Comparison of ENCODE assay signal across 8 cellular contexts in genomic region chr17:4980644-4981216, GRCh38. TPM values are rescaled to one million over a fixed set of nuclear protein-coding genes. Genes with fewer than 3 reads are reported as not detected.
DNase-seq lines count a peak whose midpoint lies in the region; ATAC-seq and TF ChIP-seq lines count a peak whose summit lies in the region.

No MANE protein-coding gene starts in this region.

- H3K27me3 Mint-ChIP-seq in activated B cell treated with CpG ODN at 0.5 μM for 24 hours, result no peaks in the 10 kb centered on the region

- H3K36me3 Mint-ChIP-seq in activated B cell treated with CpG ODN at 0.5 μM for 24 hours (ENCODE audit: low read depth), result peaks cover 61% of the 10 kb centered on the region

- no peaks in the 10 kb centered on the region for H3K9me3 ChIP-seq in esophagus muscularis mucosa

- no peaks in the 10 kb centered on the region for H3K9me3 Mint-ChIP-seq in activated B cell treated with CpG ODN at 0.5 μM for 24 hours

- intact Hi-C loops in activated B cell treated with CpG ODN at 0.5 μM for 24 hours (cut with micrococcal nuclease) (loop anchor here (1.0 to 2.0 kb wide), 3 partner anchors 16 to 82 kb away; partner anchors contain the start of genes INCA1 and KIF1C), esophagus muscularis mucosa (cut with DNase I) (loop anchor here (2.0 kb wide), 1 partner anchor 82 kb away; no protein-coding TSS in a partner anchor)

- peaks cover 45 to 98% (median 89%) of the 10 kb centered on the region in 4 donors for H3K36me3 ChIP-seq in esophagus muscularis mucosa

- no peak overlapping the region for H3K4me3 ChIP-seq in esophagus muscularis mucosa

- TF ChIP-seq POLR2A in esophagus muscularis mucosa (IDR thresholded peaks at IDR 0.05; ENCODE audit: low read depth) (no peak), GM18505 (IDR thresholded peaks at IDR 0.05; ENCODE audit: borderline replicate concordance, extremely low read depth, insufficient read depth, insufficient read length) (no peak)

- peak; percentile 68 for ATAC-seq in activated B cell treated with CpG ODN at 0.5 μM for 24 hours (ENCODE audit: low read depth)
- ATAC-seq in omental fat pad (ENCODE audit: low FRiP score), result peak; percentile 62
- no peak for ATAC-seq in GM19452 (IDR thresholded peaks at IDR 0.05; ENCODE audit: unreplicated experiment)
- ATAC-seq in GM18505 (IDR thresholded peaks at IDR 0.05; ENCODE audit: unreplicated experiment), result no peak

- TF ChIP-seq CTCF in activated B cell treated with CpG ODN at 0.5 μM for 24 hours (IDR thresholded peaks at IDR 0.05) (peak; percentile 55), esophagus muscularis mucosa (IDR thresholded peaks at IDR 0.05) (peak; percentile 72 to 86 (median 83)), omental fat pad (IDR thresholded peaks at IDR 0.05) (peak in 1 of 3 donors; percentile 66)

- 44% methylated on average over 6 of the region's 6 CpGs for whole genome bisulfite sequencing in esophagus muscularis mucosa

- H3K4me1 Mint-ChIP-seq in activated B cell treated with CpG ODN at 0.5 μM for 24 hours, result peaks cover 41% of the 10 kb centered on the region

- H3K27ac Mint-ChIP-seq in activated B cell treated with CpG ODN at 0.5 μM for 24 hours, result peak overlapping the region; percentile 37

- H3K27ac ChIP-seq in esophagus muscularis mucosa (replicated peaks in 1 of 4), result peak overlapping the region in 1 of 4 donors; percentile 22

- POLR2A ChIA-PET in activated B cell treated with CpG ODN at 0.5 μM for 24 hours (lab: Charles Lee), result interaction anchor here (0.9 to 3.5 kb wide), 5 partner anchors 12 to 277 kb away, joined by 3 to 21 read pairs (median 3); partner anchors contain the start of genes PELP1, PFN1 and SPAG7

- peak overlapping the region; percentile 2 for H3K4me3 Mint-ChIP-seq in activated B cell treated with CpG ODN at 0.5 μM for 24 hours

- DNase-seq in activated CD4-positive, alpha-beta T cell treated with anti-CD3 and anti-CD28 coated beads for 4 hours, result peak; percentile 40 to 63
- DNase-seq in activated CD4-positive, alpha-beta T cell treated with anti-CD3 and anti-CD28 coated beads, Interleukin-2, amount 50 U/mL, for 4 hours, result no peak
- DNase-seq in M059J (ENCODE audit: low read depth) (peak; percentile 32), activated B cell treated with CpG ODN at 0.5 μM for 24 hours (no peak), esophagus muscularis mucosa (ENCODE audit: extremely low spot score) (no peak), omental fat pad (ENCODE audit: low spot score) (no peak)

- peaks cover 2 to 17% (median 10%) of the 10 kb centered on the region in 4 donors for H3K4me1 ChIP-seq in esophagus muscularis mucosa

- H3K27me3 ChIP-seq in esophagus muscularis mucosa, result no peaks in the 10 kb centered on the region

- CTCF ChIA-PET in activated B cell treated with CpG ODN at 0.5 μM for 24 hours (lab: Charles Lee), result interaction anchor here (0.8 to 4.5 kb wide), 8 partner anchors 10 to 81 kb away, joined by 3 to 32 read pairs (median 4); partner anchors contain the start of genes INCA1, KIF1C and SPAG7

- TF ChIP-seq EP300 in esophagus muscularis mucosa (IDR thresholded peaks at IDR 0.05), result no peak

RNA-seq across cellular contexts. Expression of gene CAMTA2, which starts 6.7 kb away (rescaled TPM):
- total RNA-seq in M059J (2014; rRNA removed; shearing (Covaris generic)), result 4.8 and 11.0 TPM in 2 replicates
- 45.9 and 57.9 TPM in 2 replicates for total RNA-seq in activated B cell treated with CpG ODN at 0.5 μM for 24 hours
- 10 to 100 TPM; 24.0 to 48.2 (median 28.4) TPM for total RNA-seq in esophagus muscularis mucosa
- 10 to 100 TPM; 11.4 to 27.7 (median 21.4) TPM for total RNA-seq in omental fat pad

RNA-seq across cellular contexts. Expression of gene SPAG7, which starts 13.1 kb away (rescaled TPM):
- total RNA-seq in M059J (2014; rRNA removed; shearing (Covaris generic)), result 30.0 and 38.4 TPM in 2 replicates
- 63.8 and 64.2 TPM in 2 replicates for total RNA-seq in activated B cell treated with CpG ODN at 0.5 μM for 24 hours
- total RNA-seq in esophagus muscularis mucosa, result 10 to 100 TPM; 45.5 to 74.7 (median 63.6) TPM
- 10 to 100 TPM; 45.3 to 71.0 (median 47.5) TPM for total RNA-seq in omental fat pad

RNA-seq across cellular contexts. Expression of gene INCA1, which starts 16.6 kb away (rescaled TPM):
- total RNA-seq in M059J (2014; rRNA removed; shearing (Covaris generic)), result not detected in 2 replicates
- 0.17 and 0.44 TPM in 2 replicates for total RNA-seq in activated B cell treated with CpG ODN at 0.5 μM for 24 hours
- 1 to 10 TPM; 1.3 to 4.6 (median 3.0) TPM for total RNA-seq in esophagus muscularis mucosa
- total RNA-seq in omental fat pad, result 1 to 10 TPM in 3 of 4 donors, not detected in 1; 1.0 to 1.4 (median 1.3) TPM

RNA-seq across cellular contexts. Expression of gene KIF1C, which starts 17.0 kb away (rescaled TPM):
- 16.0 and 29.8 TPM in 2 replicates for total RNA-seq in M059J (2014; rRNA removed; shearing (Covaris generic))
- 62.6 and 63.8 TPM in 2 replicates for total RNA-seq in activated B cell treated with CpG ODN at 0.5 μM for 24 hours
- total RNA-seq in esophagus muscularis mucosa, result 100 to 1,000 TPM; 157 to 251 (median 187) TPM
- 10 to 100 TPM; 64.5 to 92.5 (median 76.4) TPM for total RNA-seq in omental fat pad

RNA-seq across cellular contexts. Expression of gene ENO3, which starts 29.8 kb away (rescaled TPM):
- total RNA-seq in M059J (2014; rRNA removed; shearing (Covaris generic)), result 0.27 and 1.1 TPM in 2 replicates
- total RNA-seq in activated B cell treated with CpG ODN at 0.5 μM for 24 hours (26.3 and 29.5 TPM in 2 replicates), esophagus muscularis mucosa (1 to 10 TPM; 1.2 to 7.2 (median 2.1) TPM), omental fat pad (1 to 10 TPM; 2.8 to 5.3 (median 3.3) TPM)

Comparison
In these comparisons a context has a peak if more than half of its experiments do, and no peak if none do; other contexts are left out.
1. DNase-seq: peak in activated CD4-positive, alpha-beta T cell treated with anti-CD3 and anti-CD28 coated beads for 4 hours (2 of 2) and M059J (single experiment); none in activated CD4-positive, alpha-beta T cell treated with anti-CD3 and anti-CD28 coated beads, Interleukin-2, amount 50 U/mL, for 4 hours (0 of 2), activated B cell treated with CpG ODN at 0.5 μM for 24 hours (single experiment), esophagus muscularis mucosa (single experiment) and omental fat pad (single experiment).
2. ATAC-seq: peak in activated B cell treated with CpG ODN at 0.5 μM for 24 hours (single experiment) and omental fat pad (single experiment); none in GM19452 (single experiment) and GM18505 (single experiment).